Comparison of ENCODE assay signal across 8 cellular contexts in the genomic region with DNA sequence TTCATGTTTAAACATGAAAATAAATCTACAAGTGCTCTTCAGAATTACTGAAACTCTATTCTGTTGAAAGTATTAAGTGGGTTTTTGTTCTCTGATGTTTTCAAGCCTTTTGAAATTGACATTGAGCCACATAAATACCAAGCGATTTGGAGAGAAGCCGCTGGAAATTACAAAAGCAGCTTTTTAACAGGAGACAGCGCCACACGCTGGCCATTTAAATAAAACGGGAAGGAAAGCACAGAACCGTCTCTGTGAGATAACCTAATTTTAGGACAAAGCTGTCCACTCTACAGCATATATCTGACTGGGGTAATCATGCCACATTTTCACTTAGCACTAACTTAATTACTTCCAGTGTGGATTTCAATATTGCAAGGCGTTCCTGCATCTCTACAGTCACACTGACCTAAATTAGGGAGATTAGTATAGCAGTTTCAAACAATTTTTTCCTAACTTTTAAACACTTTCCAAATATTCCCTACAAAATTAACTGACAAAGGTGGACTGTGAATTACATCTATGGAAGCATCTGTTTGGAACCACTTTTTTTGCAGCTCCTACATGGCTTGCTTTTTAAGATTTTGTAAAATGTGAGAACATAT. TPM values are rescaled to one million over a fixed set of nuclear protein-coding genes. Genes with fewer than 3 reads are reported as not detected.
DNase-seq lines count a peak whose midpoint lies in the region; ATAC-seq and TF ChIP-seq lines count a peak whose summit lies in the region.

No MANE protein-coding gene starts in this region.

- no peaks in the 10 kb centered on the region for H3K36me3 ChIP-seq in thoracic aorta

- H3K27me3 ChIP-seq in thoracic aorta (replicated peaks; ENCODE audit: insufficient read depth), result no peaks in the 10 kb centered on the region

- no peak for DNase-seq in AG09319 (ENCODE audit: extremely low read depth, low read depth)
- DNase-seq in NCI-H2196 (lab: John Stamatoyannopoulos, UW; ENCODE audit: unreplicated experiment), result peak; percentile 61
- DNase-seq in activated naive CD4-positive, alpha-beta T cell treated with anti-CD3 and anti-CD28 coated beads, Interleukin-2, amount 50 U/mL, for 16 hours, result peak; percentile 17
- DNase-seq in inferior parietal cortex (ENCODE audit: extremely low spot score), result peak; percentile 73
- DNase-seq in thoracic aorta (ENCODE audit: low spot score), result no peak
- no peak for DNase-seq in posterior vena cava (ENCODE audit: low spot score)

- no peak overlapping the region for H3K4me3 ChIP-seq in GM12875 (ENCODE audit: low read depth, low read length)
- no peak overlapping the region for H3K4me3 ChIP-seq in thoracic aorta

- TF ChIP-seq CTCF in AG09319 (IDR thresholded peaks at IDR 0.05; ENCODE audit: low read depth, low read length) (peak; percentile 49), GM12875 (IDR thresholded peaks at IDR 0.05; ENCODE audit: borderline replicate concordance, insufficient read depth, low read depth, low read length) (peak; percentile 47; the same call in 1 of the 2 replicates), thoracic aorta (IDR thresholded peaks at IDR 0.05) (peak; percentile 53)

- H3K4me1 ChIP-seq in thoracic aorta (ENCODE audit: control insufficient read depth in 1 of 2, low read depth in 2 of 2), result no peaks in the 10 kb centered on the region

- intact Hi-C loops in posterior vena cava (cut with DNase I), result loop anchor here in 1 of 2 donors (2.0 kb wide), 1 partner anchor 742 kb away; no protein-coding TSS in a partner anchor

- no peak overlapping the region for H3K27ac ChIP-seq in thoracic aorta

- ATAC-seq in thoracic aorta (ENCODE audit: insufficient number of reproducible peaks, low FRiP score, low read depth) (no peak), GM18907 (IDR thresholded peaks at IDR 0.05; ENCODE audit: unreplicated experiment) (no peak)

- no peaks in the 10 kb centered on the region for H3K9me3 ChIP-seq in thoracic aorta

RNA-seq across cellular contexts. Expression of gene ANOS1, which starts 6.8 kb away (rescaled TPM):
- 10 to 100 TPM in 1 of 2 donors, 1 to 10 TPM in 1; 8.9 to 10.4 TPM for total RNA-seq in thoracic aorta
- total RNA-seq in posterior vena cava, result 1 to 10 TPM in 1 of 2 donors, under 1 TPM in 1; 0.95 to 3.1 TPM

Comparison
In these comparisons a context has a peak if more than half of its experiments do, and no peak if none do; other contexts are left out.
1. DNase-seq: peak in NCI-H2196 (single experiment), activated naive CD4-positive, alpha-beta T cell treated with anti-CD3 and anti-CD28 coated beads, Interleukin-2, amount 50 U/mL, for 16 hours (single experiment) and inferior parietal cortex (single experiment); none in AG09319 (single experiment), thoracic aorta (single experiment) and posterior vena cava (single experiment).
2. Peak in every context shown above with its lines, with median percentiles within 50 percentile points of each other: CTCF ChIP-seq.